In the genomic region with DNA sequence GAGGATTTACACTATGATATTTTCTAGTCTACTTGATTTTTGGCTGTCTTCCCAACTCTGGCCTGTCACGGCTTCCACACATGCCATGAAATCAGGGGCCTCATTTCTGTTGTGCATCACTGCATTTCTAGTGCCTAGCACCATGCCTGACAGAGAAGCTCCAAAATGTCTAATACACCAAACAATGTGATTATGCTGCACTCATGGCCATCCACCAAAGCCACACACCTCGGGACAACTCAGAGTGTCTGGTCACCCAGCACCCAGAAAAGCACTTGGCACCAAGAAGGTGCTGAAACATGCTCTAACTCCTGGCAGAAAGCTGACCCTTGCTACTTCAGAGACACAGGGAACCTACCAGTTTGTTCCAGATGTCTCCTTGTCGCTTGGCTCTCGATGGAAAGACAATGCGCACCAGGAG, we compare ENCODE assay signal across 17 cellular contexts. TPM values are rescaled to one million over a fixed set of nuclear protein-coding genes. Genes with fewer than 3 reads are reported as not detected.
DNase-seq lines count a peak whose midpoint lies in the region; ATAC-seq and TF ChIP-seq lines count a peak whose summit lies in the region.
"Had no signal": no experiment of that assay in that cellular context is flagged by ENCODE, and none has a peak within 500 bp of the region (broad histone marks: within the 10 kb centered on the region; RNA-seq: fewer than 3 reads in every experiment).

No MANE protein-coding gene starts in this region.

- H3K36me3 Mint-ChIP-seq in progenitor cell of endocrine pancreas (ENCODE audit: insufficient read depth) = peaks cover 21% of the 10 kb centered on the region

- no peaks in the 10 kb centered on the region for H3K9me2 ChIP-seq in PC-9 (ENCODE audit: insufficient read depth)

- H3K4me1 Mint-ChIP-seq in progenitor cell of endocrine pancreas (ENCODE audit: low read depth) = peaks cover 3% of the 10 kb centered on the region

- peaks cover 33% of the 10 kb centered on the region for H4K20me1 ChIP-seq in PC-9 (ENCODE audit: insufficient read depth)

- no peaks in the 10 kb centered on the region for H3K9me3 Mint-ChIP-seq in progenitor cell of endocrine pancreas (ENCODE audit: low read depth)
- H3K9me3 Mint-ChIP-seq: CD8-positive, alpha-beta T cell; dendritic cell treated with granulocyte-macrophage colony-stimulating factor and Interleukin-4, amounts not matched to agents 40 ng/mL and 50 ng/mL, for 4 days; T-cell had no signal

- POLR2A ChIA-PET in PC-9 (lab: Charles Lee; ENCODE audit: unreplicated experiment) = interaction anchor here (0.6 kb wide), 1 partner anchor 18 kb away, joined by 5 read pairs; the partner anchor contains the start of gene RPLP0

- H3K79me2 ChIP-seq in PC-9 (ENCODE audit: low read depth) = peaks cover 34% of the 10 kb centered on the region

- no peak overlapping the region for H3K4me3 Mint-ChIP-seq in progenitor cell of endocrine pancreas (ENCODE audit: low read depth)
- H3K4me3 Mint-ChIP-seq: activated CD4-positive, alpha-beta T cell treated with anti-CD3 and anti-CD28 coated beads for 36 hours; CD8-positive, alpha-beta T cell; dendritic cell treated with granulocyte-macrophage colony-stimulating factor and Interleukin-4, amounts not matched to agents 40 ng/mL and 50 ng/mL, for 4 days; T-cell had no signal

- H3K4me2 ChIP-seq in PC-9 = peak overlapping the region; percentile 30; the same call in 1 of the 2 replicates

- H3K27ac ChIP-seq in PC-9 (peak overlapping the region; percentile 84), ascending aorta (no peak overlapping the region)
- H3K27ac ChIP-seq: uterus had no signal

- H3K27me3 ChIP-seq in PC-9 (ENCODE audit: insufficient read depth, low read depth) (no peaks in the 10 kb centered on the region), ascending aorta (no peaks in the 10 kb centered on the region)
- H3K27me3 ChIP-seq: uterus had no signal

- peaks cover 28% of the 10 kb centered on the region for H3K36me3 ChIP-seq in PC-9 (ENCODE audit: low read depth)
- peaks cover 86 to 87% of the 10 kb centered on the region in 2 donors for H3K36me3 ChIP-seq in ascending aorta
- H3K36me3 ChIP-seq: uterus had no signal

- BruUV-seq in PC-9 (replicated peaks; lab: Mats Ljungman, UMichigan) = no TSS peak

- peaks cover 27% of the 10 kb centered on the region for H3K4me1 ChIP-seq in PC-9 (replicated peaks; ENCODE audit: insufficient read depth)
- H3K4me1 ChIP-seq in ascending aorta = no peaks in the 10 kb centered on the region
- H3K4me1 ChIP-seq: uterus had no signal

- H3K4me3 ChIP-seq in PC-9 = no peak overlapping the region
- H3K4me3 ChIP-seq in ascending aorta = no peak overlapping the region
- H3K4me3 ChIP-seq: K562, uterus had no signal

- CTCF ChIA-PET in PC-9 (lab: Charles Lee) = no interaction called here

- H3K27ac Mint-ChIP-seq in progenitor cell of endocrine pancreas = peak overlapping the region; percentile 69
- H3K27ac Mint-ChIP-seq: activated CD4-positive, alpha-beta T cell treated with anti-CD3 and anti-CD28 coated beads for 36 hours; CD8-positive, alpha-beta T cell; dendritic cell treated with granulocyte-macrophage colony-stimulating factor and Interleukin-4, amounts not matched to agents 40 ng/mL and 50 ng/mL, for 4 days had no signal

- DNase-seq in NCI-H2171 treated with DMSO at 0.1 percent for 48 hours (lab: John Stamatoyannopoulos, UW) (peak; percentile 21), NCI-H2171 (lab: John Stamatoyannopoulos, UW) (no peak), PC-9 (no peak), fibroblast of gingiva (ENCODE audit: low read depth) (peak; percentile 27), progenitor cell of endocrine pancreas (ENCODE audit: low spot score, unreplicated experiment) (no peak), SW 1271 (lab: John Stamatoyannopoulos, UW) (no peak), ascending aorta (ENCODE audit: low spot score in 2 of 2) (no peak)
- DNase-seq: 8988T; activated CD4-positive, alpha-beta T cell treated with anti-CD3 and anti-CD28 coated beads for 36 hours; CD8-positive, alpha-beta T cell; NCI-H1417; stimulated activated naive CD4-positive, alpha-beta T cell treated with Interleukin-2 at 50 U/mL for 16 hours; T-cell; uterus had no signal

- ATAC-seq in GM21737 (IDR thresholded peaks at IDR 0.05; ENCODE audit: unreplicated experiment) = no peak
- ATAC-seq: activated CD4-positive, alpha-beta T cell treated with anti-CD3 and anti-CD28 coated beads for 36 hours; CD8-positive, alpha-beta T cell; K562; T-cell had no signal

- H2AFZ ChIP-seq in PC-9 = no peak overlapping the region

- TF ChIP-seq CTCF in PC-9 (conservative IDR thresholded peaks at IDR 0.05) (no peak), progenitor cell of endocrine pancreas (IDR thresholded peaks at IDR 0.05; ENCODE audit: unreplicated experiment) (no peak), ascending aorta (IDR thresholded peaks at IDR 0.05) (no peak)

- H3K9me3 ChIP-seq in PC-9 (ENCODE audit: insufficient read depth, low read depth) = no peaks in the 10 kb centered on the region
- H3K9me3 ChIP-seq in ascending aorta = no peaks in the 10 kb centered on the region
- H3K9me3 ChIP-seq: uterus had no signal

- H3K27me3 Mint-ChIP-seq in progenitor cell of endocrine pancreas = no peaks in the 10 kb centered on the region
- H3K27me3 Mint-ChIP-seq: activated CD4-positive, alpha-beta T cell treated with anti-CD3 and anti-CD28 coated beads for 36 hours; dendritic cell treated with granulocyte-macrophage colony-stimulating factor and Interleukin-4, amounts not matched to agents 40 ng/mL and 50 ng/mL, for 4 days; T-cell had no signal

- intact Hi-C loops in PC-9 (cut with micrococcal nuclease; ENCODE audit: unreplicated experiment) (no loop called here), ascending aorta (cut with DNase I) (no loop called here)

- peaks cover 42% of the 10 kb centered on the region for H3F3A ChIP-seq in PC-9 (ENCODE audit: insufficient read depth, low read depth)

RNA-seq across cellular contexts. Expression of gene GCN1, which starts 11.3 kb away (rescaled TPM):
- total RNA-seq in PC-9 (2021) (116 and 119 TPM in 2 replicates), progenitor cell of endocrine pancreas (117 and 131 TPM in 2 replicates), ascending aorta (49.0 TPM)

RNA-seq across cellular contexts. Expression of gene RPLP0, which starts 17.7 kb away (rescaled TPM):
- total RNA-seq in PC-9 (2021) = 2,334 and 2,540 TPM in 2 replicates
- total RNA-seq in progenitor cell of endocrine pancreas = 2,127 and 2,195 TPM in 2 replicates
- total RNA-seq in ascending aorta = 2,244 TPM

Comparison
In these comparisons a context has a peak if more than half of its experiments do, and no peak if none do; other contexts are left out.
1. DNase-seq: peak in NCI-H2171 treated with DMSO at 0.1 percent for 48 hours (single experiment) and fibroblast of gingiva (single experiment); none in NCI-H2171 (single experiment), PC-9 (0 of 2), progenitor cell of endocrine pancreas (single experiment), SW 1271 (0 of 2) and ascending aorta (0 of 2).